ENCODE assay signal across 29 cellular contexts in genomic region chr19:54938906-54939305, GRCh38. TPM values are rescaled to one million over a fixed set of nuclear protein-coding genes. Genes with fewer than 3 reads are reported as not detected.
A peak's percentile ranks its signal among the peaks of the same experiment; 100 is the strongest.
DNase-seq lines count a peak whose midpoint lies in the region; TF ChIP-seq lines count a peak whose summit lies in the region.
"Had no signal": no experiment of that assay in that cellular context is flagged by ENCODE, and none has a peak within 500 bp of the region (broad histone marks: within the 10 kb centered on the region; RNA-seq: fewer than 3 reads in every experiment).

No MANE protein-coding gene starts in this region.

- H3K4me1 Mint-ChIP-seq in activated naive CD4-positive, alpha-beta T cell treated with anti-CD3 and anti-CD28 coated beads for 36 hours (ENCODE audit: low read depth) = peaks cover 3% of the 10 kb centered on the region

- no peaks in the 10 kb centered on the region for H3K9me2 ChIP-seq in Karpas-422 (replicated peaks; ENCODE audit: insufficient read depth, low read length)

- WGBS in stomach, 5 donors = 73 to 76% (median 75%) methylated on average over 11 of the region's 11 CpGs

- DNase-seq in GM12865 (ENCODE audit: low read depth) (peak; percentile 73), Karpas-422 (no peak), RPMI8226 (peak; percentile 52), osteoblast (ENCODE audit: insufficient read length, low spot score, missing footprints) (peak; percentile 30), stomach (no peak)
- DNase-seq in stimulated activated naive CD4-positive, alpha-beta T cell treated with Interleukin-2 at 50 U/mL for 16 hours (lab: John Stamatoyannopoulos, UW) = no peak
- no peak for DNase-seq in activated naive CD4-positive, alpha-beta T cell treated with anti-CD3 and anti-CD28 coated beads for 36 hours
- DNase-seq: AML-193; C1 segment of cervical spinal cord; CD4-positive, alpha-beta memory T cell; COR-L47; EL; GDM1; HCEC 1CT; Kasumi-1; MV-4-11; NCI-H1105; NCI-H146; NCI-H1930; NCI-H2227 treated with DMSO at 0.1 percent for 48 hours; NCI-H69; Right ventricle myocardium superior; T-cell had no signal

- no peak for TF ChIP-seq CTCF in GM12865 (IDR thresholded peaks at IDR 0.05; ENCODE audit: insufficient read depth, low read depth, low read length, missing control alignments)
- TF ChIP-seq CTCF in osteoblast (IDR thresholded peaks at IDR 0.05; ENCODE audit: extremely low read depth, low read depth, low read length) = no peak
- TF ChIP-seq CTCF in stomach (IDR thresholded peaks at IDR 0.05) = no peak

- H3K4me1 ChIP-seq in Karpas-422 (ENCODE audit: low read length) (peaks cover 12% of the 10 kb centered on the region), osteoblast (ENCODE audit: insufficient read depth, low read length) (no peaks in the 10 kb centered on the region), stomach (no peaks in the 10 kb centered on the region)
- H3K4me1 ChIP-seq: A549, SJSA1 had no signal

- no peaks in the 10 kb centered on the region for H3K9me3 ChIP-seq in Karpas-422 (ENCODE audit: low read length)
- H3K9me3 ChIP-seq in osteoblast (ENCODE audit: low read depth, low read length) = no peaks in the 10 kb centered on the region
- no peaks in the 10 kb centered on the region for H3K9me3 ChIP-seq in stomach
- H3K9me3 ChIP-seq: A549, SJSA1 had no signal

- TF ChIP-seq POLR2A in stomach (IDR thresholded peaks at IDR 0.05) = no peak

- H3K27me3 ChIP-seq in Karpas-422 (ENCODE audit: low read length) = no peaks in the 10 kb centered on the region
- H3K27me3 ChIP-seq in osteoblast (ENCODE audit: insufficient read depth, low read length) = no peaks in the 10 kb centered on the region
- H3K27me3 ChIP-seq in stomach = peaks cover 0 to 15% (median 0%) of the 10 kb centered on the region in 3 donors
- H3K27me3 ChIP-seq: SJSA1 had no signal

- H3K27ac Mint-ChIP-seq in activated naive CD4-positive, alpha-beta T cell treated with anti-CD3 and anti-CD28 coated beads for 36 hours = no peak overlapping the region
- H3K27ac Mint-ChIP-seq: CD4-positive, alpha-beta memory T cell; T-cell had no signal

- no peak overlapping the region for H3K27ac ChIP-seq in Karpas-422 (ENCODE audit: low read length)
- no peak overlapping the region for H3K27ac ChIP-seq in osteoblast (ENCODE audit: low read depth, low read length)
- H3K27ac ChIP-seq in stomach = no peak overlapping the region
- H3K27ac ChIP-seq: A549, SJSA1 had no signal

- no peak overlapping the region for H3K4me3 Mint-ChIP-seq in activated naive CD4-positive, alpha-beta T cell treated with anti-CD3 and anti-CD28 coated beads for 36 hours
- H3K4me3 Mint-ChIP-seq: CD4-positive, alpha-beta memory T cell; T-cell had no signal

- H3K79me2 ChIP-seq in Karpas-422 (ENCODE audit: low read length) (no peaks in the 10 kb centered on the region), osteoblast (ENCODE audit: insufficient read depth, low read length) (no peaks in the 10 kb centered on the region)

- TF ChIP-seq EP300 in stomach (IDR thresholded peaks at IDR 0.05) = no peak

- H3K4me2 ChIP-seq in Karpas-422 (ENCODE audit: low read depth, low read length, poor library complexity, severe bottlenecking) = peak overlapping the region; percentile 9
- no peak overlapping the region for H3K4me2 ChIP-seq in osteoblast (ENCODE audit: insufficient read depth, low read length)
- H3K4me2 ChIP-seq: A549 had no signal

- H3K36me3 Mint-ChIP-seq in activated naive CD4-positive, alpha-beta T cell treated with anti-CD3 and anti-CD28 coated beads for 36 hours (ENCODE audit: low read depth) = no peaks in the 10 kb centered on the region
- H3K36me3 Mint-ChIP-seq: CD4-positive, alpha-beta memory T cell; T-cell had no signal

- H2AFZ ChIP-seq in Karpas-422 (ENCODE audit: low read length) (no peak overlapping the region), osteoblast (ENCODE audit: low read length) (no peak overlapping the region)

- H3K4me3 ChIP-seq in GM12865 (ENCODE audit: low read depth, low read length) (peak overlapping the region; percentile 22), Karpas-422 (ENCODE audit: low read length) (no peak overlapping the region), osteoblast (ENCODE audit: insufficient read depth, low read length) (no peak overlapping the region), stomach (no peak overlapping the region)
- H3K4me3 ChIP-seq: A549, SJSA1 had no signal

- H3K27me3 Mint-ChIP-seq in activated naive CD4-positive, alpha-beta T cell treated with anti-CD3 and anti-CD28 coated beads for 36 hours (ENCODE audit: low read depth) = peaks cover 9% of the 10 kb centered on the region

- no peaks in the 10 kb centered on the region for H3K9me3 Mint-ChIP-seq in activated naive CD4-positive, alpha-beta T cell treated with anti-CD3 and anti-CD28 coated beads for 36 hours
- H3K9me3 Mint-ChIP-seq: T-cell had no signal

- CTCF ChIA-PET in activated naive CD4-positive, alpha-beta T cell treated with anti-CD3 and anti-CD28 coated beads for 36 hours (lab: Charles Lee) = no interaction called here

- no peaks in the 10 kb centered on the region for H3K36me3 ChIP-seq in Karpas-422 (ENCODE audit: insufficient read depth, low read length)
- no peaks in the 10 kb centered on the region for H3K36me3 ChIP-seq in osteoblast (ENCODE audit: insufficient read depth, low read length)
- H3K36me3 ChIP-seq in stomach = no peaks in the 10 kb centered on the region
- H3K36me3 ChIP-seq: SJSA1 had no signal

- intact Hi-C loops in activated naive CD4-positive, alpha-beta T cell treated with anti-CD3 and anti-CD28 coated beads for 36 hours (cut with micrococcal nuclease) = no loop called here
- intact Hi-C loops in stomach (cut with DNase I; ENCODE audit: low total_unique reads) = no loop called here

- no peak overlapping the region for H3K9ac ChIP-seq in Karpas-422 (ENCODE audit: low read length)

- H4K20me1 ChIP-seq in Karpas-422 (ENCODE audit: insufficient read depth, low read depth, low read length) (no peaks in the 10 kb centered on the region), osteoblast (ENCODE audit: insufficient read depth, low read length) (no peaks in the 10 kb centered on the region)

RNA-seq across cellular contexts. Expression of gene NLRP7, which starts 8.4 kb away (rescaled TPM):
- total RNA-seq in Karpas-422 (2014; rRNA removed; shearing (Covaris generic); ENCODE audit: low replicate concordance) = 0.11 and 0.18 TPM in 2 replicates
- not detected in 2 replicates for total RNA-seq in osteoblast
- not detected for total RNA-seq in activated naive CD4-positive, alpha-beta T cell treated with anti-CD3 and anti-CD28 coated beads for 36 hours
- not detected for total RNA-seq in stomach
- not detected for polyA plus RNA-seq in stomach
- total RNA-seq: CD4-positive, alpha-beta memory T cell; M059J; NCI-H460; Right ventricle myocardium superior; RPMI7951; SJSA1; T-cell; T-helper 2 cell treated with Interferon-gamma antibody and Interleukin-4, amounts not matched to agents 100 ng/mL and 5 ng/mL, for 36 hours had no signal
- polyA plus RNA-seq: A549; CD4-positive, alpha-beta memory T cell had no signal

RNA-seq across cellular contexts. Expression of gene NLRP2, which starts 27.3 kb away (rescaled TPM):
- 28.2 and 35.0 TPM in 2 replicates for total RNA-seq in Karpas-422 (2014; rRNA removed; shearing (Covaris generic); ENCODE audit: low replicate concordance)
- total RNA-seq in osteoblast = 0.36 and 3.2 TPM in 2 replicates
- 1 to 10 TPM; 5.5 TPM for total RNA-seq in activated naive CD4-positive, alpha-beta T cell treated with anti-CD3 and anti-CD28 coated beads for 36 hours
- total RNA-seq in stomach = 10 to 100 TPM in 4 of 5 donors, 1 to 10 TPM in 1; 9.4 to 23.5 (median 15.6) TPM
- polyA plus RNA-seq in stomach = 10 to 100 TPM in 1 of 3 donors, 1 to 10 TPM in 2; 2.1 to 11.8 (median 4.8) TPM
- total RNA-seq: M059J, NCI-H460, SJSA1 had no signal

RNA-seq across cellular contexts. Expression of gene NCR1, which starts 33.0 kb away (rescaled TPM):
- not detected in 2 replicates for total RNA-seq in Karpas-422 (2014; rRNA removed; shearing (Covaris generic); ENCODE audit: low replicate concordance)
- 0.36 and 0.59 TPM in 2 replicates for total RNA-seq in osteoblast
- total RNA-seq in activated naive CD4-positive, alpha-beta T cell treated with anti-CD3 and anti-CD28 coated beads for 36 hours = not detected
- 1 to 10 TPM in 1 of 5 donors, not detected in 4; 1.1 TPM for total RNA-seq in stomach
- polyA plus RNA-seq in stomach = under 1 TPM in 1 of 3 donors, not detected in 2; 0.92 TPM
- total RNA-seq: CD4-positive, alpha-beta memory T cell; M059J; NCI-H460; Right ventricle myocardium superior; RPMI7951; SJSA1; T-helper 2 cell treated with Interferon-gamma antibody and Interleukin-4, amounts not matched to agents 100 ng/mL and 5 ng/mL, for 36 hours had no signal
- polyA plus RNA-seq: A549; CD4-positive, alpha-beta memory T cell had no signal

Comparison
In these comparisons a context has a peak if more than half of its experiments do, and no peak if none do; other contexts are left out.
1. DNase-seq: peak in GM12865 (single experiment), RPMI8226 (single experiment) and osteoblast (single experiment); none in Karpas-422 (single experiment), stimulated activated naive CD4-positive, alpha-beta T cell treated with Interleukin-2 at 50 U/mL for 16 hours (single experiment), activated naive CD4-positive, alpha-beta T cell treated with anti-CD3 and anti-CD28 coated beads for 36 hours (single experiment) and stomach (single experiment).